ENCODE assay signal across 8 cellular contexts in genomic region chr1:153880962-153881361, GRCh38. TPM values are rescaled to one million over a fixed set of nuclear protein-coding genes. Genes with fewer than 3 reads are reported as not detected.
DNase-seq lines count a peak whose midpoint lies in the region; ATAC-seq and FAIRE-seq lines count a peak whose summit lies in the region.

No MANE protein-coding gene starts in this region.

- DNase-seq in DMS53 treated with DMSO at 0.1 percent for 48 hours (lab: John Stamatoyannopoulos, UW; ENCODE audit: unreplicated experiment) (peak; percentile 98), NCI-H2107 treated with DMSO at 0.1 percent for 48 hours (lab: John Stamatoyannopoulos, UW; ENCODE audit: unreplicated experiment) (peak; percentile 100), activated T-cell treated with anti-CD3 and anti-CD28 coated beads for 4 hours (peak; percentile 3), frontal cortex (ENCODE audit: low spot score in 2 of 2) (peak; percentile 56 to 72), nucleus accumbens (lab: John Stamatoyannopoulos, UW) (peak; percentile 29 to 95 (median 81)), MV-4-11 (lab: John Stamatoyannopoulos, UW) (no peak)
- DNase-seq in activated effector memory CD4-positive, alpha-beta T cell treated with anti-CD3 and anti-CD28 coated beads, Interleukin-2, amount 50 U/mL, for 16 hours: no peak

- ATAC-seq in HG03571 (IDR thresholded peaks at IDR 0.05; ENCODE audit: unreplicated experiment): no peak

- FAIRE-seq in frontal cortex (lab: Jason Lieb, UNC): peak; percentile 73

RNA-seq across cellular contexts. Expression of gene GATAD2B, which starts 41.8 kb away (rescaled TPM):
- 15.5 TPM for total RNA-seq in frontal cortex

Comparison
In these comparisons a context has a peak if more than half of its experiments do, and no peak if none do; other contexts are left out.
1. DNase-seq: peak in DMS53 treated with DMSO at 0.1 percent for 48 hours (single experiment), NCI-H2107 treated with DMSO at 0.1 percent for 48 hours (single experiment), activated T-cell treated with anti-CD3 and anti-CD28 coated beads for 4 hours (single experiment), frontal cortex (2 of 2) and nucleus accumbens (56 of 56); none in MV-4-11 (single experiment) and activated effector memory CD4-positive, alpha-beta T cell treated with anti-CD3 and anti-CD28 coated beads, Interleukin-2, amount 50 U/mL, for 16 hours (single experiment).